Comparison of ENCODE assay signal across 9 cellular contexts in genomic region chr15:100111103-100112060, GRCh38.
DNase-seq lines count a peak whose midpoint lies in the region; ATAC-seq, FAIRE-seq and TF ChIP-seq lines count a peak whose summit lies in the region.
"Had no signal": no experiment of that assay in that cellular context is flagged by ENCODE, and none has a peak within 500 bp of the region (broad histone marks: within the 10 kb centered on the region; RNA-seq: fewer than 3 reads in every experiment).

No MANE protein-coding gene starts in this region.

- no peaks in the 10 kb centered on the region for H3K9me1 ChIP-seq in keratinocyte (ENCODE audit: control insufficient read depth, extremely low read depth, insufficient read depth, low read length)

- no peaks in the 10 kb centered on the region for H3K27me3 Mint-ChIP-seq in Calu3 (ENCODE audit: unreplicated experiment)
- no peaks in the 10 kb centered on the region for H3K27me3 Mint-ChIP-seq in activated T-helper 2 cell treated with anti-CD3 and anti-CD28 coated beads, Interferon-gamma antibody, Interleukin-2, Interleukin-4, amounts not matched to agents 10 μg/mL and 5 μg/mL and 100 μg/mL, durations not matched to agents 14 hours and 24 hours and 36 hours (ENCODE audit: low read depth)
- H3K27me3 Mint-ChIP-seq: central memory CD8-positive, alpha-beta T cell had no signal

- H3K9me3 ChIP-seq in keratinocyte (ENCODE audit: control insufficient read depth, low read depth, low read length): no peaks in the 10 kb centered on the region

- dilution Hi-C loops in keratinocyte (cut with MboI; ENCODE audit: extremely low pct_ligation_motif_present, low sequenced_read_pairs): no loop called here

- H2AFZ ChIP-seq in keratinocyte (ENCODE audit: control insufficient read depth, low read length): peak overlapping the region; percentile 35

- intact Hi-C loops in Calu3 (cut with micrococcal nuclease; ENCODE audit: unreplicated experiment): no loop called here
- intact Hi-C loops in activated T-helper 2 cell treated with anti-CD3 and anti-CD28 coated beads, Interferon-gamma antibody, Interleukin-2, Interleukin-4, amounts not matched to agents 10 μg/mL and 5 μg/mL and 100 μg/mL, durations not matched to agents 14 hours and 24 hours and 36 hours (cut with micrococcal nuclease): loop anchor here (10.0 kb wide), 1 partner anchor 233 kb away; the partner anchor contains the start of gene ADAMTS17

- H3K36me3 ChIP-seq in keratinocyte (ENCODE audit: control insufficient read depth in 2 of 2, extremely low read depth in 1 of 2, insufficient read depth in 2 of 2, low read length in 2 of 2): no peaks in the 10 kb centered on the region

- no peaks in the 10 kb centered on the region for H3K79me2 ChIP-seq in keratinocyte (ENCODE audit: control insufficient read depth, insufficient read depth, low read length)

- DNase-seq in Calu3 (peak; percentile 57), NCI-H2029 (lab: John Stamatoyannopoulos, UW) (peak; percentile 82), keratinocyte (ENCODE audit: low read depth, low spot score) (peak; percentile 21), OCI-M2 (lab: John Stamatoyannopoulos, UW; ENCODE audit: unreplicated experiment) (no peak), cerebellar cortex (ENCODE audit: low spot score) (no peak)
- no peak for DNase-seq in activated T-helper 2 cell treated with anti-CD3 and anti-CD28 coated beads, Interferon-gamma antibody, Interleukin-2, Interleukin-4, amounts not matched to agents 10 μg/mL and 5 μg/mL and 100 μg/mL, durations not matched to agents 14 hours and 24 hours and 36 hours (ENCODE audit: low spot score)
- DNase-seq in stimulated activated CD4-positive, alpha-beta T cell treated with anti-CD3 and anti-CD28 coated beads, TNF-alpha, amount 100 ng/mL, for 24 hours (ENCODE audit: low read depth in 3 of 3): peak in 2 of 3 experiments; percentile 14 to 64

- H3K4me1 ChIP-seq in keratinocyte (ENCODE audit: control insufficient read depth, extremely low read depth, insufficient read depth, low read length): peaks cover 16% of the 10 kb centered on the region

- peak; percentile 97 for FAIRE-seq in keratinocyte (lab: Jason Lieb, UNC)

- CTCF ChIA-PET in Calu3 (lab: Charles Lee): no interaction called here

- H4K20me1 ChIP-seq in keratinocyte (ENCODE audit: control insufficient read depth, extremely low read depth, insufficient read depth, low read length): no peaks in the 10 kb centered on the region

- no peak for ATAC-seq in GM18907 (IDR thresholded peaks at IDR 0.05; ENCODE audit: unreplicated experiment)

- H3K27ac Mint-ChIP-seq in Calu3 (ENCODE audit: unreplicated experiment): peak overlapping the region; percentile 69
- peak overlapping the region; percentile 94 for H3K27ac Mint-ChIP-seq in activated T-helper 2 cell treated with anti-CD3 and anti-CD28 coated beads, Interferon-gamma antibody, Interleukin-2, Interleukin-4, amounts not matched to agents 10 μg/mL and 5 μg/mL and 100 μg/mL, durations not matched to agents 14 hours and 24 hours and 36 hours

- no peak overlapping the region for H3K4me3 Mint-ChIP-seq in Calu3 (ENCODE audit: low read depth, unreplicated experiment)
- peak overlapping the region; percentile 37 for H3K4me3 Mint-ChIP-seq in activated T-helper 2 cell treated with anti-CD3 and anti-CD28 coated beads, Interferon-gamma antibody, Interleukin-2, Interleukin-4, amounts not matched to agents 10 μg/mL and 5 μg/mL and 100 μg/mL, durations not matched to agents 14 hours and 24 hours and 36 hours (ENCODE audit: low read depth)
- H3K4me3 Mint-ChIP-seq: central memory CD8-positive, alpha-beta T cell had no signal

- no peak for TF ChIP-seq CTCF in Calu3 (IDR thresholded peaks at IDR 0.05; ENCODE audit: unreplicated experiment)
- peak in 1 of 3 experiments; percentile 45 for TF ChIP-seq CTCF in keratinocyte (optimal IDR thresholded peaks at IDR 0.05 in 1 of 3, IDR thresholded peaks at IDR 0.05 in 1 of 3, conservative IDR thresholded peaks at IDR 0.05 in 1 of 3; ENCODE audit: extremely low read depth in 1 of 3, insufficient read depth in 2 of 3, low read length in 3 of 3)

- H3K27me3 ChIP-seq in keratinocyte (ENCODE audit: control insufficient read depth, extremely low read depth, insufficient read depth, low read length): no peaks in the 10 kb centered on the region

- no TSS peak for BruUV-seq in Calu3 (replicated peaks; lab: Mats Ljungman, UMichigan)

- H3K36me3 Mint-ChIP-seq in Calu3 (ENCODE audit: insufficient read depth, unreplicated experiment): peaks cover 4% of the 10 kb centered on the region
- no peaks in the 10 kb centered on the region for H3K36me3 Mint-ChIP-seq in activated T-helper 2 cell treated with anti-CD3 and anti-CD28 coated beads, Interferon-gamma antibody, Interleukin-2, Interleukin-4, amounts not matched to agents 10 μg/mL and 5 μg/mL and 100 μg/mL, durations not matched to agents 14 hours and 24 hours and 36 hours (ENCODE audit: low read depth)

- peaks cover 20% of the 10 kb centered on the region for H3K9me3 Mint-ChIP-seq in Calu3 (ENCODE audit: low read depth, unreplicated experiment)
- H3K9me3 Mint-ChIP-seq in activated T-helper 2 cell treated with anti-CD3 and anti-CD28 coated beads, Interferon-gamma antibody, Interleukin-2, Interleukin-4, amounts not matched to agents 10 μg/mL and 5 μg/mL and 100 μg/mL, durations not matched to agents 14 hours and 24 hours and 36 hours: no peaks in the 10 kb centered on the region
- H3K9me3 Mint-ChIP-seq: central memory CD8-positive, alpha-beta T cell had no signal

- H3K27ac ChIP-seq in keratinocyte (ENCODE audit: control insufficient read depth, insufficient read depth, low read length): peak overlapping the region; percentile 54

- peak overlapping the region; percentile 69 for H3K4me2 ChIP-seq in keratinocyte (ENCODE audit: control insufficient read depth, extremely low read depth, insufficient read depth, low read depth, low read length)

- peaks cover 10% of the 10 kb centered on the region for H3K4me1 Mint-ChIP-seq in Calu3 (ENCODE audit: low read depth, unreplicated experiment)
- peaks cover 28% of the 10 kb centered on the region for H3K4me1 Mint-ChIP-seq in activated T-helper 2 cell treated with anti-CD3 and anti-CD28 coated beads, Interferon-gamma antibody, Interleukin-2, Interleukin-4, amounts not matched to agents 10 μg/mL and 5 μg/mL and 100 μg/mL, durations not matched to agents 14 hours and 24 hours and 36 hours (ENCODE audit: low read depth)

- H3K9ac ChIP-seq in keratinocyte (ENCODE audit: control insufficient read depth, extremely low read depth, insufficient read depth, low read length): no peak overlapping the region

- H3K4me3 ChIP-seq in keratinocyte (ENCODE audit: control insufficient read depth in 2 of 3, extremely low read depth in 1 of 3, insufficient read depth in 2 of 3, low read depth in 1 of 3, low read length in 3 of 3): no peak overlapping the region

Comparison
In these comparisons a context has a peak if more than half of its experiments do, and no peak if none do; other contexts are left out.
1. DNase-seq: peak in Calu3 (single experiment), NCI-H2029 (single experiment), keratinocyte (single experiment) and stimulated activated CD4-positive, alpha-beta T cell treated with anti-CD3 and anti-CD28 coated beads, TNF-alpha, amount 100 ng/mL, for 24 hours (2 of 3); none in activated T-helper 2 cell treated with anti-CD3 and anti-CD28 coated beads, Interferon-gamma antibody, Interleukin-2, Interleukin-4, amounts not matched to agents 10 μg/mL and 5 μg/mL and 100 μg/mL, durations not matched to agents 14 hours and 24 hours and 36 hours (single experiment), OCI-M2 (single experiment) and cerebellar cortex (single experiment).